In genomic region chr2:6931753-6932152, GRCh38 we compare ENCODE assay signal across 20 cellular contexts. TPM values are rescaled to one million over a fixed set of nuclear protein-coding genes. Genes with fewer than 3 reads are reported as not detected.
DNase-seq lines count a peak whose midpoint lies in the region; ATAC-seq and FAIRE-seq lines count a peak whose summit lies in the region.
"Had no signal": no experiment of that assay in that cellular context is flagged by ENCODE, and none has a peak within 500 bp of the region (broad histone marks: within the 10 kb centered on the region; RNA-seq: fewer than 3 reads in every experiment).

No MANE protein-coding gene starts in this region.

- peaks cover 17% of the 10 kb centered on the region for H3K36me3 Mint-ChIP-seq in activated naive CD4-positive, alpha-beta T cell treated with anti-CD3 and anti-CD28 coated beads, Interleukin-2, amount 50 U/mL, for 24 hours
- peaks cover 10% of the 10 kb centered on the region for H3K36me3 Mint-ChIP-seq in activated T-helper 17 cell treated with anti-CD3 and anti-CD28 coated beads, Interleukin-2, amount 50 U/mL, for 72 hours (ENCODE audit: low read depth)

- no peaks in the 10 kb centered on the region for H3K27me3 ChIP-seq in small intestine (ENCODE audit: control insufficient read depth in 2 of 2, insufficient read depth in 2 of 2, low read length in 2 of 2)
- H3K27me3 ChIP-seq: BLaER1 treated with 17β-estradiol and CSF1 and Interleukin-3, amounts not matched to agents 10 nM and 100 nM had no signal

- WGBS in small intestine, 3 donors, result 17 to 60% (median 33%) methylated on average over 1 of the region's 1 CpG

- H3K27me3 Mint-ChIP-seq in activated naive CD4-positive, alpha-beta T cell treated with anti-CD3 and anti-CD28 coated beads, Interleukin-2, amount 50 U/mL, for 24 hours, result no peaks in the 10 kb centered on the region
- no peaks in the 10 kb centered on the region for H3K27me3 Mint-ChIP-seq in activated T-helper 17 cell treated with anti-CD3 and anti-CD28 coated beads, Interleukin-2, amount 50 U/mL, for 72 hours
- H3K27me3 Mint-ChIP-seq: B cell had no signal

- peak overlapping the region; percentile 2 for H3K4me3 Mint-ChIP-seq in activated naive CD4-positive, alpha-beta T cell treated with anti-CD3 and anti-CD28 coated beads, Interleukin-2, amount 50 U/mL, for 24 hours
- no peak overlapping the region for H3K4me3 Mint-ChIP-seq in activated T-helper 17 cell treated with anti-CD3 and anti-CD28 coated beads, Interleukin-2, amount 50 U/mL, for 72 hours
- H3K4me3 Mint-ChIP-seq: B cell; CD8-positive, alpha-beta T cell had no signal

- DNase-seq in activated naive CD4-positive, alpha-beta T cell treated with anti-CD3 and anti-CD28 coated beads, Interleukin-2, amount 50 U/mL, for 16 hours, result no peak
- DNase-seq in small intestine (peak; percentile 40), KG1 (lab: John Stamatoyannopoulos, UW) (no peak), ACHN (no peak)
- DNase-seq: 8988T; Calu3; CD8-positive, alpha-beta T cell; DMS79 treated with DMSO at 0.1 percent for 48 hours; GM23248; IMR-90 had no signal

- peaks cover 81% of the 10 kb centered on the region for H3K4me1 Mint-ChIP-seq in activated naive CD4-positive, alpha-beta T cell treated with anti-CD3 and anti-CD28 coated beads, Interleukin-2, amount 50 U/mL, for 24 hours
- H3K4me1 Mint-ChIP-seq in activated T-helper 17 cell treated with anti-CD3 and anti-CD28 coated beads, Interleukin-2, amount 50 U/mL, for 72 hours, result peaks cover 40% of the 10 kb centered on the region

- H3K4me3 ChIP-seq in small intestine (ENCODE audit: low read depth in 1 of 2, low read length in 2 of 2), result no peak overlapping the region
- H3K4me3 ChIP-seq: BLaER1 treated with 17β-estradiol and CSF1 and Interleukin-3, amounts not matched to agents 10 nM and 100 nM; GM12878; GM23248; HAP-1 had no signal

- no peaks in the 10 kb centered on the region for H3K9me3 Mint-ChIP-seq in activated naive CD4-positive, alpha-beta T cell treated with anti-CD3 and anti-CD28 coated beads, Interleukin-2, amount 50 U/mL, for 24 hours
- H3K9me3 Mint-ChIP-seq in activated T-helper 17 cell treated with anti-CD3 and anti-CD28 coated beads, Interleukin-2, amount 50 U/mL, for 72 hours, result no peaks in the 10 kb centered on the region

- in situ Hi-C loops in ACHN (cut with HindIII; ENCODE audit: low pct_ligation_motif_present, low pct_unique_long_range_greater_than_20kb, low sequenced_read_pairs), result no loop called here

- no peaks in the 10 kb centered on the region for H3K4me1 ChIP-seq in small intestine (ENCODE audit: control insufficient read depth in 2 of 2, insufficient read depth in 1 of 2, low read depth in 1 of 2, low read length in 1 of 2)

- H3K9me3 ChIP-seq in small intestine (ENCODE audit: control insufficient read depth, low read depth), result no peaks in the 10 kb centered on the region
- H3K9me3 ChIP-seq: HAP-1 had no signal

- FAIRE-seq in endometrium (lab: Jason Lieb, UNC) (peak; percentile 35), small intestine (lab: Jason Lieb, UNC) (no peak)
- FAIRE-seq: GM12878 had no signal

- H3K36me3 ChIP-seq in small intestine (ENCODE audit: control insufficient read depth in 2 of 2, insufficient read depth in 2 of 2, low read length in 2 of 2), result no peaks in the 10 kb centered on the region
- H3K36me3 ChIP-seq: HAP-1 had no signal

- H3K27ac Mint-ChIP-seq in activated naive CD4-positive, alpha-beta T cell treated with anti-CD3 and anti-CD28 coated beads, Interleukin-2, amount 50 U/mL, for 24 hours, result no peak overlapping the region
- H3K27ac Mint-ChIP-seq in activated T-helper 17 cell treated with anti-CD3 and anti-CD28 coated beads, Interleukin-2, amount 50 U/mL, for 72 hours, result no peak overlapping the region
- H3K27ac Mint-ChIP-seq: B cell; CD8-positive, alpha-beta T cell had no signal

- no peak for ATAC-seq in activated T-helper 17 cell treated with anti-CD3 and anti-CD28 coated beads, Interleukin-2, amount 50 U/mL, for 72 hours (replicated peaks)
- ATAC-seq: CD8-positive, alpha-beta T cell; GM12878 had no signal

- H3K27ac ChIP-seq in angular gyrus (ENCODE audit: low read depth, low read length), result peak overlapping the region; percentile 38
- no peak overlapping the region for H3K27ac ChIP-seq in small intestine (ENCODE audit: low read depth in 1 of 2, low read length in 1 of 2)
- H3K27ac ChIP-seq: BLaER1 treated with 17β-estradiol and CSF1 and Interleukin-3, amounts not matched to agents 10 nM and 100 nM; GM23248; HL-60 had no signal

RNA-seq across cellular contexts. Expression of gene RNF144A, which starts 14.5 kb away (rescaled TPM):
- polyA plus RNA-seq in small intestine, result 1 to 10 TPM; 1.4 to 3.7 (median 1.6) TPM
- 10 to 100 TPM; 13.6 to 29.2 TPM for total RNA-seq in activated T-helper 17 cell treated with anti-CD3 and anti-CD28 coated beads, Interleukin-2, amount 50 U/mL, for 72 hours

RNA-seq across cellular contexts. Expression of gene RSAD2, which starts 54.2 kb away (rescaled TPM):
- 1 to 10 TPM in 2 of 3 donors, under 1 TPM in 1; 0.81 to 2.6 (median 1.1) TPM for polyA plus RNA-seq in small intestine
- 1 to 10 TPM; 2.8 to 4.5 TPM for total RNA-seq in activated T-helper 17 cell treated with anti-CD3 and anti-CD28 coated beads, Interleukin-2, amount 50 U/mL, for 72 hours
- total RNA-seq: GM23248, HT1080, IMR-90 had no signal
- polyA plus RNA-seq: GM23248, IMR-90 had no signal
